Comparison of ENCODE assay signal across 1 cellular context in genomic region chr1:108560143-108560429, GRCh38.
A peak's percentile ranks its signal among the peaks of the same experiment; 100 is the strongest.
TF ChIP-seq lines count a peak whose summit lies in the region.

No MANE protein-coding gene starts in this region.

TF ChIP-seq in K562, 482 proteins besides CTCF, POLR2A, EP300 and RAD21 (continued from another document):
- TF ChIP-seq ZBTB49 (CRISPR knock-in tag; IDR thresholded peaks at IDR 0.05; ENCODE audit: borderline replicate concordance) (no peak), RBBP5 (IDR thresholded peaks at IDR 0.05; ENCODE audit: borderline replicate concordance, insufficient read depth, low read length, poor library complexity, severe bottlenecking) (peak; percentile 41), ARNT (IDR thresholded peaks at IDR 0.05) (no peak), RBFOX2 (IDR thresholded peaks at IDR 0.05; ENCODE audit: low read depth, low read length) (peak; percentile 17; the same call in 1 of the 2 replicates), UBTF (IDR thresholded peaks at IDR 0.05; ENCODE audit: borderline replicate concordance in 1 of 2, low read depth in 2 of 2, low read length in 2 of 2) (peak; percentile 66 to 85; a peak in 3 of 4 replicates), TRIM28 (IDR thresholded peaks at IDR 0.05) (no peak), GATAD2B (IDR thresholded peaks at IDR 0.05; ENCODE audit: borderline replicate concordance) (0 out of 2 replicates have a peak, but pooled peaks have one; percentile 5), FOXP1 (CRISPR knock-in tag; IDR thresholded peaks at IDR 0.05) (0 out of 2 replicates have a peak, but pooled peaks have one; percentile 16), ZNF639 (CRISPR knock-in tag; conservative IDR thresholded peaks at IDR 0.05 in 1 of 2, IDR thresholded peaks at IDR 0.05 in 1 of 2) (peak in 1 of 2 experiments; percentile 42; a peak in 1 of 4 replicates), IFI16 (CRISPR knock-in tag; IDR thresholded peaks at IDR 0.05) (no peak), GABPA (tag; conservative IDR thresholded peaks at IDR 0.05; ENCODE audit: low read depth) (peak; percentile 23; the same call in 1 of the 2 replicates)
TF ChIP-seq in K562: peak in this region for 11.
